8 cellular contexts compared by ENCODE assay signal in genomic region chr11:22192289-22192641, GRCh38. TPM values are rescaled to one million over a fixed set of nuclear protein-coding genes. Genes with fewer than 3 reads are reported as not detected.
DNase-seq lines count a peak whose midpoint lies in the region; ATAC-seq, FAIRE-seq and TF ChIP-seq lines count a peak whose summit lies in the region.

No MANE protein-coding gene starts in this region.

- no peaks in the 10 kb centered on the region for H3K9me1 ChIP-seq in keratinocyte (ENCODE audit: control insufficient read depth, extremely low read depth, insufficient read depth, low read length)

- no peak overlapping the region for H3K27ac ChIP-seq in keratinocyte (ENCODE audit: control insufficient read depth, insufficient read depth, low read length)

- no peaks in the 10 kb centered on the region for H3K9me3 ChIP-seq in keratinocyte (ENCODE audit: control insufficient read depth, low read depth, low read length)

- no peaks in the 10 kb centered on the region for H3K36me3 ChIP-seq in keratinocyte (ENCODE audit: control insufficient read depth in 2 of 2, extremely low read depth in 1 of 2, insufficient read depth in 2 of 2, low read length in 2 of 2)

- H4K20me1 ChIP-seq in keratinocyte (ENCODE audit: control insufficient read depth, extremely low read depth, insufficient read depth, low read length): no peaks in the 10 kb centered on the region

- no peak overlapping the region for H3K9ac ChIP-seq in keratinocyte (ENCODE audit: control insufficient read depth, extremely low read depth, insufficient read depth, low read length)

- H3K27me3 ChIP-seq in keratinocyte (ENCODE audit: control insufficient read depth, extremely low read depth, insufficient read depth, low read length): peaks cover 19% of the 10 kb centered on the region

- H3K4me3 Mint-ChIP-seq in activated T-helper 17 cell treated with anti-CD3 and anti-CD28 coated beads, Interleukin-2, amount 50 U/mL, for 72 hours: peak overlapping the region; percentile 44
- peak overlapping the region; percentile 70 to 78 for H3K4me3 Mint-ChIP-seq in stimulated activated naive CD8-positive, alpha-beta T cell treated with anti-CD3 and anti-CD28 coated beads, Interleukin-15, amount 100 ng/mL, for 72 hours

- H3K9me3 Mint-ChIP-seq in activated T-helper 17 cell treated with anti-CD3 and anti-CD28 coated beads, Interleukin-2, amount 50 U/mL, for 72 hours: peaks cover 4% of the 10 kb centered on the region
- peaks cover 6 to 8% of the 10 kb centered on the region in 2 donors for H3K9me3 Mint-ChIP-seq in stimulated activated naive CD8-positive, alpha-beta T cell treated with anti-CD3 and anti-CD28 coated beads, Interleukin-15, amount 100 ng/mL, for 72 hours

- no peak for FAIRE-seq in keratinocyte (lab: Jason Lieb, UNC)

- no peak overlapping the region for H3K27ac Mint-ChIP-seq in activated T-helper 17 cell treated with anti-CD3 and anti-CD28 coated beads, Interleukin-2, amount 50 U/mL, for 72 hours
- no peak overlapping the region for H3K27ac Mint-ChIP-seq in stimulated activated naive CD8-positive, alpha-beta T cell treated with anti-CD3 and anti-CD28 coated beads, Interleukin-15, amount 100 ng/mL, for 72 hours

- H3K4me1 Mint-ChIP-seq in activated T-helper 17 cell treated with anti-CD3 and anti-CD28 coated beads, Interleukin-2, amount 50 U/mL, for 72 hours: no peaks in the 10 kb centered on the region
- H3K4me1 Mint-ChIP-seq in stimulated activated naive CD8-positive, alpha-beta T cell treated with anti-CD3 and anti-CD28 coated beads, Interleukin-15, amount 100 ng/mL, for 72 hours: peaks cover 19% of the 10 kb centered on the region

- ATAC-seq in GM21717 (IDR thresholded peaks at IDR 0.05; ENCODE audit: unreplicated experiment) (peak; percentile 10), HG03108 (IDR thresholded peaks at IDR 0.05; ENCODE audit: unreplicated experiment) (no peak)
- no peak for ATAC-seq in activated T-helper 17 cell treated with anti-CD3 and anti-CD28 coated beads, Interleukin-2, amount 50 U/mL, for 72 hours (replicated peaks)
- peak; percentile 8 for ATAC-seq in stimulated activated naive CD8-positive, alpha-beta T cell treated with anti-CD3 and anti-CD28 coated beads, Interleukin-15, amount 100 ng/mL, for 72 hours

- H3K27me3 Mint-ChIP-seq in activated T-helper 17 cell treated with anti-CD3 and anti-CD28 coated beads, Interleukin-2, amount 50 U/mL, for 72 hours: peaks cover 31% of the 10 kb centered on the region
- H3K27me3 Mint-ChIP-seq in stimulated activated naive CD8-positive, alpha-beta T cell treated with anti-CD3 and anti-CD28 coated beads, Interleukin-15, amount 100 ng/mL, for 72 hours: peaks cover 41% of the 10 kb centered on the region

- peak overlapping the region in 1 of 3 experiments; percentile 16 for H3K4me3 ChIP-seq in keratinocyte (ENCODE audit: control insufficient read depth in 2 of 3, extremely low read depth in 1 of 3, insufficient read depth in 2 of 3, low read depth in 1 of 3, low read length in 3 of 3)

- H2AFZ ChIP-seq in keratinocyte (ENCODE audit: control insufficient read depth, low read length): no peak overlapping the region

- dilution Hi-C loops in keratinocyte (cut with MboI; ENCODE audit: extremely low pct_ligation_motif_present, low sequenced_read_pairs): no loop called here

- H3K79me2 ChIP-seq in keratinocyte (ENCODE audit: control insufficient read depth, insufficient read depth, low read length): no peaks in the 10 kb centered on the region

- H3K4me1 ChIP-seq in keratinocyte (ENCODE audit: control insufficient read depth, extremely low read depth, insufficient read depth, low read length): no peaks in the 10 kb centered on the region

- H3K4me2 ChIP-seq in keratinocyte (ENCODE audit: control insufficient read depth, extremely low read depth, insufficient read depth, low read depth, low read length): peak overlapping the region; percentile 27

- no peaks in the 10 kb centered on the region for H3K36me3 Mint-ChIP-seq in activated T-helper 17 cell treated with anti-CD3 and anti-CD28 coated beads, Interleukin-2, amount 50 U/mL, for 72 hours (ENCODE audit: low read depth)

- DNase-seq in AG20443 (ENCODE audit: low spot score): peak; percentile 9
- DNase-seq in keratinocyte (ENCODE audit: low read depth, low spot score): no peak
- no peak for DNase-seq in stimulated activated naive CD8-positive, alpha-beta T cell treated with anti-CD3 and anti-CD28 coated beads, Interleukin-15, amount 100 ng/mL, for 72 hours
- no peak for DNase-seq in NCI-H187 treated with DMSO at 0.1 percent for 48 hours (lab: John Stamatoyannopoulos, UW)
- no peak for DNase-seq in NCI-H1436 treated with DMSO at 0.1 percent for 48 hours (lab: John Stamatoyannopoulos, UW)

- TF ChIP-seq CTCF in keratinocyte (optimal IDR thresholded peaks at IDR 0.05 in 1 of 3, IDR thresholded peaks at IDR 0.05 in 1 of 3, conservative IDR thresholded peaks at IDR 0.05 in 1 of 3; ENCODE audit: extremely low read depth in 1 of 3, insufficient read depth in 2 of 3, low read length in 3 of 3): no peak

RNA-seq across cellular contexts. Expression of gene ANO5, which starts 0.6 kb away (rescaled TPM):
- total RNA-seq in activated T-helper 17 cell treated with anti-CD3 and anti-CD28 coated beads, Interleukin-2, amount 50 U/mL, for 72 hours: under 1 TPM; 0.03 to 0.22 TPM
- 0.01 TPM in 1 of 3 replicates, not detected in the others for polyA plus RNA-seq in keratinocyte
- polyA plus RNA-seq in keratinocyte (2011; ENCODE audit: low read depth): not detected
- not detected in 2 replicates for polyA plus RNA-seq in keratinocyte (2011; cell fraction: cytosol; rRNA removed)
- polyA plus RNA-seq in keratinocyte (2011; cell fraction: nucleus; rRNA removed): 0.03 TPM in 1 of 2 replicates, not detected in the other
- polyA plus RNA-seq in keratinocyte (2012; ENCODE audit: low replicate concordance): not detected in 2 replicates
- polyA minus RNA-seq in keratinocyte: not detected in 3 replicates
- polyA minus RNA-seq in keratinocyte (2011; cell fraction: cytosol; rRNA and poly(A)+ RNA removed): not detected
- polyA minus RNA-seq in keratinocyte (2011; cell fraction: nucleus; rRNA and poly(A)+ RNA removed): 0.42 TPM in 1 of 2 replicates, not detected in the other

Comparison
In these comparisons a context has a peak if more than half of its experiments do, and no peak if none do; other contexts are left out.
1. ATAC-seq: peak in GM21717 (single experiment) and stimulated activated naive CD8-positive, alpha-beta T cell treated with anti-CD3 and anti-CD28 coated beads, Interleukin-15, amount 100 ng/mL, for 72 hours (single experiment); none in activated T-helper 17 cell treated with anti-CD3 and anti-CD28 coated beads, Interleukin-2, amount 50 U/mL, for 72 hours (single experiment) and HG03108 (single experiment).